Comparison of ENCODE assay signal across 17 cellular contexts in genomic region chrX:117120700-117121099, GRCh38.
A peak's percentile ranks its signal among the peaks of the same experiment; 100 is the strongest.
DNase-seq lines count a peak whose midpoint lies in the region; ATAC-seq and TF ChIP-seq lines count a peak whose summit lies in the region.
"Had no signal": no experiment of that assay in that cellular context is flagged by ENCODE, and none has a peak within 500 bp of the region (broad histone marks: within the 10 kb centered on the region; RNA-seq: fewer than 3 reads in every experiment).

No MANE protein-coding gene starts in this region.

- intact Hi-C loops in right lobe of liver (cut with DNase I) = no loop called here

- 39% methylated on average over 2 of the region's 2 CpGs for WGBS in right lobe of liver (ENCODE audit: insufficient coverage, low coverage, low lambda C conversion rate, missing lambda C conversion rate)

- peak; percentile 4 for DNase-seq in ELF-1 (ENCODE audit: low read depth, low spot score)
- DNase-seq in SK-MEL-5 (ENCODE audit: low read depth, low spot score) = peak; percentile 23
- DNase-seq in right lobe of liver = no peak
- no peak for DNase-seq in cortex of kidney (lab: John Stamatoyannopoulos, UW)
- DNase-seq in activated gamma-delta T cell treated with Interleukin-2 at 50 U/mL for 16 hours = no peak
- DNase-seq: AML-193; DND-41; MV-4-11; NCI-H1105 treated with DMSO at 0.1 percent for 48 hours; NCI-H2029 treated with DMSO at 0.1 percent for 48 hours; NCI-H2171; NCI-H345; NCI-H524 treated with DMSO at 0.1 percent for 48 hours; NK-92 treated with Interleukin-12 subunit alpha and Interleukin-12 subunit beta, amount 100 ng/mL, for 24 hours had no signal

- ATAC-seq in right lobe of liver (no peak), GM18519 (IDR thresholded peaks at IDR 0.05; ENCODE audit: low FRiP score, unreplicated experiment) (no peak)
- ATAC-seq: Panc1 had no signal

- H3K27ac ChIP-seq in C4-2B (no peak overlapping the region), right lobe of liver (no peak overlapping the region)

- no peaks in the 10 kb centered on the region for H3K36me3 ChIP-seq in right lobe of liver

- H3K9me3 ChIP-seq in right lobe of liver = no peaks in the 10 kb centered on the region

- in situ Hi-C loops in SK-MEL-5 (cut with HindIII; ENCODE audit: low pct_unique_long_range_greater_than_20kb, low sequenced_read_pairs) = no loop called here

- H3K27me3 ChIP-seq in right lobe of liver = no peaks in the 10 kb centered on the region

- TF ChIP-seq CTCF in C4-2B (conservative IDR thresholded peaks at IDR 0.05) = peak; percentile 23
- peak; percentile 9 to 34 (median 22) for TF ChIP-seq CTCF in right lobe of liver (IDR thresholded peaks at IDR 0.05)

- H3K4me3 ChIP-seq in right lobe of liver = no peak overlapping the region

- no peaks in the 10 kb centered on the region for H3K4me1 ChIP-seq in right lobe of liver

- no peak for TF ChIP-seq POLR2A in right lobe of liver (IDR thresholded peaks at IDR 0.05)

Comparison
In these comparisons a context has a peak if more than half of its experiments do, and no peak if none do; other contexts are left out.
1. DNase-seq: peak in ELF-1 (single experiment) and SK-MEL-5 (single experiment); none in right lobe of liver (0 of 3), cortex of kidney (single experiment) and activated gamma-delta T cell treated with Interleukin-2 at 50 U/mL for 16 hours (single experiment).